8 cellular contexts compared by ENCODE assay signal in genomic region chr15:68843425-68844311, GRCh38.
DNase-seq lines count a peak whose midpoint lies in the region; ATAC-seq, FAIRE-seq and TF ChIP-seq lines count a peak whose summit lies in the region.

No MANE protein-coding gene starts in this region.

- peaks cover 5% of the 10 kb centered on the region for H3K4me1 ChIP-seq in neuron (ENCODE audit: insufficient read depth, low read length)

- peak overlapping the region; percentile 2 for H3K4me3 ChIP-seq in neuron (ENCODE audit: low read length)

- H3K27me3 ChIP-seq in neuron (ENCODE audit: insufficient read depth, low read length), result peaks cover 47% of the 10 kb centered on the region

- DNase-seq in NCI-H748 (lab: John Stamatoyannopoulos, UW; ENCODE audit: unreplicated experiment), result peak; percentile 43
- no peak for DNase-seq in NCI-H748 treated with DMSO at 0.1 percent for 48 hours (lab: John Stamatoyannopoulos, UW)
- DNase-seq in activated CD4-positive, alpha-beta T cell treated with anti-CD3 and anti-CD28 coated beads for 4 hours, result peak; percentile 20 to 28
- DNase-seq in erythroblast (lab: John Stamatoyannopoulos, UW), result peak; percentile 9 to 22
- DNase-seq in D721Med (ENCODE audit: insufficient read length, low spot score), result no peak
- no peak for DNase-seq in NCI-H2196 treated with DMSO at 0.1 percent for 48 hours (lab: John Stamatoyannopoulos, UW; ENCODE audit: unreplicated experiment)

- ATAC-seq in GM19035 (IDR thresholded peaks at IDR 0.05; ENCODE audit: unreplicated experiment), result no peak

- peaks cover 2% of the 10 kb centered on the region for H3K9me3 ChIP-seq in neuron (ENCODE audit: low read length)

- no peak for FAIRE-seq in D721Med (lab: Jason Lieb, UNC)

- TF ChIP-seq CTCF in D721Med (IDR thresholded peaks at IDR 0.05; ENCODE audit: insufficient read depth, missing control alignments), result no peak

- H2AFZ ChIP-seq in neuron (ENCODE audit: low read depth, low read length), result no peak overlapping the region

- no peak for TF ChIP-seq POLR2A in erythroblast (IDR thresholded peaks at IDR 0.05; ENCODE audit: low read length)

- H3K36me3 ChIP-seq in neuron (ENCODE audit: insufficient read depth, low read length), result no peaks in the 10 kb centered on the region

Comparison
In these comparisons a context has a peak if more than half of its experiments do, and no peak if none do; other contexts are left out.
1. DNase-seq: peak in NCI-H748 (single experiment), activated CD4-positive, alpha-beta T cell treated with anti-CD3 and anti-CD28 coated beads for 4 hours (2 of 2) and erythroblast (2 of 2); none in NCI-H748 treated with DMSO at 0.1 percent for 48 hours (single experiment), D721Med (single experiment) and NCI-H2196 treated with DMSO at 0.1 percent for 48 hours (single experiment).